ENCODE assay signal across 1 cellular context in the genomic region with DNA sequence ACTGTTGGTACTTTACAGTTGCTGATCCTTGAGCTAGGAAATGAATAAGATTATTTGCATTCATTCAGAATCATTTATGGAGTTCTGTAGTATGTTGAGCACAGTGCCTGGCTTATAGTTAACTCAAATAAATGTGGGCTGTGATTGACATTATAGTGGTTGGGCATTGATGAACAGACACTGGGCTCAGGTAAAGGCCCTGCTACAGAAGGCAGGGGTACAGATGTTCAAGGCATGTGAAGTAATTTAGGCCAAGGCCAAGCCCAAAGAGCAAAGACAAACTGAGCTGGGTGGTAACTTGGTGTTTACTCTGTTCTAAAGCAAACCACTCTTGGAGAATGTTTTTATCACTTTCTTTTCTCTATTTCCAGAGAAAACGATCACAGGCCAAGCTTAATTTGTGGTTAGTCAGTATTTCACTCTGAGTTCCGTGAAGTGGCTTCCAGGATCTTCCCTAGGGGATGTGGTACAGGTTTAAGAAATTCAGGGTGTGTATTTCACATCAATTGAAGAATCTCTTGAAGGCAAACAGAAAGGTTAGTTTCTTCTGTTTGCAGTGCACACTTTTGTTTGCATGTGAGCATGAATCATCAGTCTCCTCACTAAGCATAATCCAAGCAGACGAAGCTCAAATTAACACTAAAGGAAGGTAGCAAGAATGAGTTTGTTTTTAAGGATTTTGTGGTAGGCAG.
TF ChIP-seq lines count a peak whose summit lies in the region.

No MANE protein-coding gene starts in this region.

TF ChIP-seq in HepG2, 621 proteins besides CTCF, POLR2A, EP300 and RAD21 (continued from another document and continues in another):
- TF ChIP-seq RXRB (CRISPR knock-in tag; IDR thresholded peaks at IDR 0.05; ENCODE audit: borderline replicate concordance) = peak; percentile 56
- TF ChIP-seq ZNF501 (CRISPR knock-in tag; IDR thresholded peaks at IDR 0.05) = no peak
- TF ChIP-seq SIX4 (CRISPR knock-in tag; IDR thresholded peaks at IDR 0.05) = no peak
- TF ChIP-seq ZNF761 (CRISPR knock-in tag; conservative IDR thresholded peaks at IDR 0.05) = no peak
- no peak for TF ChIP-seq ASH2L (IDR thresholded peaks at IDR 0.05; ENCODE audit: insufficient read length, low read depth, low read length)
- TF ChIP-seq ZIK1 (CRISPR knock-in tag; IDR thresholded peaks at IDR 0.05; ENCODE audit: borderline replicate concordance, low read depth) = no peak
- no peak for TF ChIP-seq ATF7 (IDR thresholded peaks at IDR 0.05)
- no peak for TF ChIP-seq ATF7 (CRISPR knock-in tag; IDR thresholded peaks at IDR 0.05)
- TF ChIP-seq, protein P1, sequence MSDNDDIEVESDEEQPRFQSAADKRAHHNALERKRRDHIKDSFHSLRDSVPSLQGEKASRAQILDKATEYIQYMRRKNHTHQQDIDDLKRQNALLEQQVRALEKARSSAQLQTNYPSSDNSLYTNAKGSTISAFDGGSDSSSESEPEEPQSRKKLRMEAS (IDR thresholded peaks at IDR 0.05) = no peak
- TF ChIP-seq NCOA5 (CRISPR knock-in tag; IDR thresholded peaks at IDR 0.05) = no peak
- TF ChIP-seq GFI1 (CRISPR knock-in tag; IDR thresholded peaks at IDR 0.05; ENCODE audit: borderline replicate concordance) = peak; percentile 99
- TF ChIP-seq THYN1 (CRISPR knock-in tag; IDR thresholded peaks at IDR 0.05; ENCODE audit: borderline replicate concordance, low read depth) = no peak
- no peak for TF ChIP-seq ZNF879 (CRISPR knock-in tag; IDR thresholded peaks at IDR 0.05)
- TF ChIP-seq, protein P2, sequence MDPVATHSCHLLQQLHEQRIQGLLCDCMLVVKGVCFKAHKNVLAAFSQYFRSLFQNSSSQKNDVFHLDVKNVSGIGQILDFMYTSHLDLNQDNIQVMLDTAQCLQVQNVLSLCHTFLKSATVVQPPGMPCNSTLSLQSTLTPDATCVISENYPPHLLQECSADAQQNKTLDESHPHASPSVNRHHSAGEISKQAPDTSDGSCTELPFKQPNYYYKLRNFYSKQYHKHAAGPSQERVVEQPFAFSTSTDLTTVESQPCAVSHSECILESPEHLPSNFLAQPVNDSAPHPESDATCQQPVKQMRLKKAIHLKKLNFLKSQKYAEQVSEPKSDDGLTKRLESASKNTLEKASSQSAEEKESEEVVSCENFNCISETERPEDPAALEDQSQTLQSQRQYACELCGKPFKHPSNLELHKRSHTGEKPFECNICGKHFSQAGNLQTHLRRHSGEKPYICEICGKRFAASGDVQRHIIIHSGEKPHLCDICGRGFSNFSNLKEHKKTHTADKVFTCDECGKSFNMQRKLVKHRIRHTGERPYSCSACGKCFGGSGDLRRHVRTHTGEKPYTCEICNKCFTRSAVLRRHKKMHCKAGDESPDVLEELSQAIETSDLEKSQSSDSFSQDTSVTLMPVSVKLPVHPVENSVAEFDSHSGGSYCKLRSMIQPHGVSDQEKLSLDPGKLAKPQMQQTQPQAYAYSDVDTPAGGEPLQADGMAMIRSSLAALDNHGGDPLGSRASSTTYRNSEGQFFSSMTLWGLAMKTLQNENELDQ (CRISPR knock-in tag; IDR thresholded peaks at IDR 0.05; ENCODE audit: borderline replicate concordance) = no peak
- no peak for TF ChIP-seq FLYWCH1 (CRISPR knock-in tag; IDR thresholded peaks at IDR 0.05)
- TF ChIP-seq ZNF605 (CRISPR knock-in tag; IDR thresholded peaks at IDR 0.05) = no peak
- 0 out of 2 replicates have a peak, but pooled peaks have one; percentile 8 for TF ChIP-seq RFX3 (CRISPR knock-in tag; IDR thresholded peaks at IDR 0.05)
- TF ChIP-seq ZNF33B (CRISPR knock-in tag; IDR thresholded peaks at IDR 0.05) = no peak
- TF ChIP-seq, protein P3, sequence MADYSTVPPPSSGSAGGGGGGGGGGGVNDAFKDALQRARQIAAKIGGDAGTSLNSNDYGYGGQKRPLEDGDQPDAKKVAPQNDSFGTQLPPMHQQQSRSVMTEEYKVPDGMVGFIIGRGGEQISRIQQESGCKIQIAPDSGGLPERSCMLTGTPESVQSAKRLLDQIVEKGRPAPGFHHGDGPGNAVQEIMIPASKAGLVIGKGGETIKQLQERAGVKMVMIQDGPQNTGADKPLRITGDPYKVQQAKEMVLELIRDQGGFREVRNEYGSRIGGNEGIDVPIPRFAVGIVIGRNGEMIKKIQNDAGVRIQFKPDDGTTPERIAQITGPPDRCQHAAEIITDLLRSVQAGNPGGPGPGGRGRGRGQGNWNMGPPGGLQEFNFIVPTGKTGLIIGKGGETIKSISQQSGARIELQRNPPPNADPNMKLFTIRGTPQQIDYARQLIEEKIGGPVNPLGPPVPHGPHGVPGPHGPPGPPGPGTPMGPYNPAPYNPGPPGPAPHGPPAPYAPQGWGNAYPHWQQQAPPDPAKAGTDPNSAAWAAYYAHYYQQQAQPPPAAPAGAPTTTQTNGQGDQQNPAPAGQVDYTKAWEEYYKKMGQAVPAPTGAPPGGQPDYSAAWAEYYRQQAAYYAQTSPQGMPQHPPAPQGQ (CRISPR knock-in tag; IDR thresholded peaks at IDR 0.05; ENCODE audit: borderline replicate concordance) = no peak
- TF ChIP-seq, protein P4, sequence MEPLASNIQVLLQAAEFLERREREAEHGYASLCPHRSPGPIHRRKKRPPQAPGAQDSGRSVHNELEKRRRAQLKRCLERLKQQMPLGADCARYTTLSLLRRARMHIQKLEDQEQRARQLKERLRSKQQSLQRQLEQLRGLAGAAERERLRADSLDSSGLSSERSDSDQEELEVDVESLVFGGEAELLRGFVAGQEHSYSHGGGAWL (CRISPR knock-in tag; IDR thresholded peaks at IDR 0.05) = no peak
- TF ChIP-seq, protein P5, sequence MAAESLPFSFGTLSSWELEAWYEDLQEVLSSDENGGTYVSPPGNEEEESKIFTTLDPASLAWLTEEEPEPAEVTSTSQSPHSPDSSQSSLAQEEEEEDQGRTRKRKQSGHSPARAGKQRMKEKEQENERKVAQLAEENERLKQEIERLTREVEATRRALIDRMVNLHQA (CRISPR knock-in tag; IDR thresholded peaks at IDR 0.05) = no peak
- peak; percentile 16; the same call in 1 of the 2 replicates for TF ChIP-seq CEBPB (IDR thresholded peaks at IDR 0.05; ENCODE audit: borderline replicate concordance, low read depth, low read length)
- TF ChIP-seq DR1 (CRISPR knock-in tag; IDR thresholded peaks at IDR 0.05) = no peak
- no peak for TF ChIP-seq CENPT (CRISPR knock-in tag; IDR thresholded peaks at IDR 0.05; ENCODE audit: low read depth)
- TF ChIP-seq PHF5A (CRISPR knock-in tag; IDR thresholded peaks at IDR 0.05; ENCODE audit: low read depth, unreplicated experiment) = no peak
- TF ChIP-seq, protein P6, sequence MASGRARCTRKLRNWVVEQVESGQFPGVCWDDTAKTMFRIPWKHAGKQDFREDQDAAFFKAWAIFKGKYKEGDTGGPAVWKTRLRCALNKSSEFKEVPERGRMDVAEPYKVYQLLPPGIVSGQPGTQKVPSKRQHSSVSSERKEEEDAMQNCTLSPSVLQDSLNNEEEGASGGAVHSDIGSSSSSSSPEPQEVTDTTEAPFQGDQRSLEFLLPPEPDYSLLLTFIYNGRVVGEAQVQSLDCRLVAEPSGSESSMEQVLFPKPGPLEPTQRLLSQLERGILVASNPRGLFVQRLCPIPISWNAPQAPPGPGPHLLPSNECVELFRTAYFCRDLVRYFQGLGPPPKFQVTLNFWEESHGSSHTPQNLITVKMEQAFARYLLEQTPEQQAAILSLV (CRISPR knock-in tag; IDR thresholded peaks at IDR 0.05; ENCODE audit: borderline replicate concordance) = no peak
- TF ChIP-seq, protein P7, sequence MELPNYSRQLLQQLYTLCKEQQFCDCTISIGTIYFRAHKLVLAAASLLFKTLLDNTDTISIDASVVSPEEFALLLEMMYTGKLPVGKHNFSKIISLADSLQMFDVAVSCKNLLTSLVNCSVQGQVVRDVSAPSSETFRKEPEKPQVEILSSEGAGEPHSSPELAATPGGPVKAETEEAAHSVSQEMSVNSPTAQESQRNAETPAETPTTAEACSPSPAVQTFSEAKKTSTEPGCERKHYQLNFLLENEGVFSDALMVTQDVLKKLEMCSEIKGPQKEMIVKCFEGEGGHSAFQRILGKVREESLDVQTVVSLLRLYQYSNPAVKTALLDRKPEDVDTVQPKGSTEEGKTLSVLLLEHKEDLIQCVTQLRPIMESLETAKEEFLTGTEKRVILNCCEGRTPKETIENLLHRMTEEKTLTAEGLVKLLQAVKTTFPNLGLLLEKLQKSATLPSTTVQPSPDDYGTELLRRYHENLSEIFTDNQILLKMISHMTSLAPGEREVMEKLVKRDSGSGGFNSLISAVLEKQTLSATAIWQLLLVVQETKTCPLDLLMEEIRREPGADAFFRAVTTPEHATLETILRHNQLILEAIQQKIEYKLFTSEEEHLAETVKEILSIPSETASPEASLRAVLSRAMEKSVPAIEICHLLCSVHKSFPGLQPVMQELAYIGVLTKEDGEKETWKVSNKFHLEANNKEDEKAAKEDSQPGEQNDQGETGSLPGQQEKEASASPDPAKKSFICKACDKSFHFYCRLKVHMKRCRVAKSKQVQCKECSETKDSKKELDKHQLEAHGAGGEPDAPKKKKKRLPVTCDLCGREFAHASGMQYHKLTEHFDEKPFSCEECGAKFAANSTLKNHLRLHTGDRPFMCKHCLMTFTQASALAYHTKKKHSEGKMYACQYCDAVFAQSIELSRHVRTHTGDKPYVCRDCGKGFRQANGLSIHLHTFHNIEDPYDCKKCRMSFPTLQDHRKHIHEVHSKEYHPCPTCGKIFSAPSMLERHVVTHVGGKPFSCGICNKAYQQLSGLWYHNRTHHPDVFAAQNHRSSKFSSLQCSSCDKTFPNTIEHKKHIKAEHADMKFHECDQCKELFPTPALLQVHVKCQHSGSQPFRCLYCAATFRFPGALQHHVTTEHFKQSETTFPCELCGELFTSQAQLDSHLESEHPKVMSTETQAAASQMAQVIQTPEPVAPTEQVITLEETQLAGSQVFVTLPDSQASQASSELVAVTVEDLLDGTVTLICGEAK (IDR thresholded peaks at IDR 0.05) = no peak
- TF ChIP-seq, protein P7 (CRISPR knock-in tag; IDR thresholded peaks at IDR 0.05) = no peak
- no peak for TF ChIP-seq DMAP1 (CRISPR knock-in tag; IDR thresholded peaks at IDR 0.05)
- TF ChIP-seq, protein P8, sequence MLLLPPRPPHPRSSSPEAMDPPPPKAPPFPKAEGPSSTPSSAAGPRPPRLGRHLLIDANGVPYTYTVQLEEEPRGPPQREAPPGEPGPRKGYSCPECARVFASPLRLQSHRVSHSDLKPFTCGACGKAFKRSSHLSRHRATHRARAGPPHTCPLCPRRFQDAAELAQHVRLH (CRISPR knock-in tag; IDR thresholded peaks at IDR 0.05; ENCODE audit: borderline replicate concordance, low read depth) = no peak
- TF ChIP-seq, protein P9, sequence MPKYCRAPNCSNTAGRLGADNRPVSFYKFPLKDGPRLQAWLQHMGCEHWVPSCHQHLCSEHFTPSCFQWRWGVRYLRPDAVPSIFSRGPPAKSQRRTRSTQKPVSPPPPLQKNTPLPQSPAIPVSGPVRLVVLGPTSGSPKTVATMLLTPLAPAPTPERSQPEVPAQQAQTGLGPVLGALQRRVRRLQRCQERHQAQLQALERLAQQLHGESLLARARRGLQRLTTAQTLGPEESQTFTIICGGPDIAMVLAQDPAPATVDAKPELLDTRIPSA (CRISPR knock-in tag; IDR thresholded peaks at IDR 0.05; ENCODE audit: borderline replicate concordance) = no peak
- no peak for TF ChIP-seq KDM6A (CRISPR knock-in tag; IDR thresholded peaks at IDR 0.05; ENCODE audit: low read depth)
- TF ChIP-seq, protein P10, sequence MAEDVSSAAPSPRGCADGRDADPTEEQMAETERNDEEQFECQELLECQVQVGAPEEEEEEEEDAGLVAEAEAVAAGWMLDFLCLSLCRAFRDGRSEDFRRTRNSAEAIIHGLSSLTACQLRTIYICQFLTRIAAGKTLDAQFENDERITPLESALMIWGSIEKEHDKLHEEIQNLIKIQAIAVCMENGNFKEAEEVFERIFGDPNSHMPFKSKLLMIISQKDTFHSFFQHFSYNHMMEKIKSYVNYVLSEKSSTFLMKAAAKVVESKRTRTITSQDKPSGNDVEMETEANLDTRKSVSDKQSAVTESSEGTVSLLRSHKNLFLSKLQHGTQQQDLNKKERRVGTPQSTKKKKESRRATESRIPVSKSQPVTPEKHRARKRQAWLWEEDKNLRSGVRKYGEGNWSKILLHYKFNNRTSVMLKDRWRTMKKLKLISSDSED (CRISPR knock-in tag; IDR thresholded peaks at IDR 0.05) = no peak
- no peak for TF ChIP-seq ZNF432 (CRISPR knock-in tag; IDR thresholded peaks at IDR 0.05; ENCODE audit: borderline replicate concordance)
- 0 out of 2 replicates have a peak, but pooled peaks have one; percentile 39 for TF ChIP-seq TCF7 (IDR thresholded peaks at IDR 0.05; ENCODE audit: low read depth)
- TF ChIP-seq ZNF564 (CRISPR knock-in tag; IDR thresholded peaks at IDR 0.05) = no peak
- no peak for TF ChIP-seq ADNP (CRISPR knock-in tag; IDR thresholded peaks at IDR 0.05)
- no peak for TF ChIP-seq FOXK2 (IDR thresholded peaks at IDR 0.05)
- no peak for TF ChIP-seq ZNF124 (CRISPR knock-in tag; IDR thresholded peaks at IDR 0.05)
- 0 out of 2 replicates have a peak, but pooled peaks have one; percentile 16 for TF ChIP-seq ZFY (CRISPR knock-in tag; IDR thresholded peaks at IDR 0.05)
- TF ChIP-seq RBM39 (IDR thresholded peaks at IDR 0.05; ENCODE audit: low read depth, low read length, poor library complexity, severe bottlenecking) = no peak
- TF ChIP-seq CC2D1A (CRISPR knock-in tag; IDR thresholded peaks at IDR 0.05) = no peak
